ENCODE assay signal across 26 cellular contexts in the genomic region with DNA sequence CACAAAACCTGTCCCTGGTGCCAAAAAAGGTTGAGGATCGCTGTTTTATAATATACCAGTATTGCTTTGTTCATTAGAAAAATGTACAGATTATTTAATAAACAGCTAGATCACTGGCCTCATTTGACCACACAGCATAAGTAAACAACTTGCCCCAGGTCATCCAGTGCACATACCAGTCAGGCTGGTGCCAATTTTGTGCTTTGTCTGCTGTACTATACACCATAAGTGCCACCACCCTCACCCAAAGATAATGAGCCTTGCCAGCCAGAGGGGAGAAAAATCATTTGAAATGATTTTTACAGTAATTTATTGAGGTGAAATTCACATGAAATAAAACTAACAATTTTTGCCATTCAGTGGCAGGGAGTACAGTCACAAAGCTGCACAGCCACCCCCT.
"Had no signal": no experiment of that assay in that cellular context is flagged by ENCODE, and none has a peak within 500 bp of the region (broad histone marks: within the 10 kb centered on the region; RNA-seq: fewer than 3 reads in every experiment).

No MANE protein-coding gene starts in this region.

- H3K4me1 Mint-ChIP-seq: memory B cell had no signal

- H3K27me3 Mint-ChIP-seq: activated CD4-positive, alpha-beta T cell treated with anti-CD3 and anti-CD28 coated beads, Interleukin-2, amount 10 ng/mL, durations not matched to agents 24 days and 14 days; activated naive CD8-positive, alpha-beta T cell treated with anti-CD3 and anti-CD28 coated beads for 36 hours had no signal

- ATAC-seq: activated CD4-positive, CD25-positive, alpha-beta regulatory T cell treated with anti-CD3 and anti-CD28 coated beads, Interleukin-2, amount 50 U/mL, for 24 hours; body of pancreas; gastrocnemius medialis; left cardiac atrium; natural killer cell treated with Interleukin-12 subunit alpha and Interleukin-12 subunit beta and Interleukin-15 and Interleukin-18, amount 100 ng/mL, for 72 hours had no signal

- H3K4me1 ChIP-seq: body of pancreas, gastrocnemius medialis had no signal

- H3K36me3 ChIP-seq: adrenal gland, gastrocnemius medialis, right atrium auricular region, thoracic aorta had no signal

- H3K27ac Mint-ChIP-seq: activated CD4-positive, alpha-beta memory T cell treated with anti-CD3 and anti-CD28 coated beads for 36 hours; activated CD4-positive, alpha-beta T cell treated with anti-CD3 and anti-CD28 coated beads, Interleukin-2, amount 10 ng/mL, durations not matched to agents 24 days and 14 days; activated naive CD4-positive, alpha-beta T cell treated with anti-CD3 and anti-CD28 coated beads for 36 hours; activated naive CD8-positive, alpha-beta T cell treated with anti-CD3 and anti-CD28 coated beads for 36 hours; activated T-helper 1 cell treated with anti-CD3 and anti-CD28 coated beads, Interleukin-12 subunit alpha, Interleukin-12 subunit beta, Interleukin-2, Interleukin-4 antibody, amounts not matched to agents 30 ng/mL and 10 ng/mL and 1 ng/mL, durations not matched to agents 14 hours and 24 hours and 36 hours; memory B cell; natural killer cell treated with Interleukin-12 subunit alpha and Interleukin-12 subunit beta and Interleukin-15 and Interleukin-18, amount 100 ng/mL, for 72 hours had no signal

- H3K4me3 Mint-ChIP-seq: activated CD4-positive, alpha-beta memory T cell treated with anti-CD3 and anti-CD28 coated beads for 36 hours; activated CD4-positive, alpha-beta T cell treated with anti-CD3 and anti-CD28 coated beads, Interleukin-2, amount 10 ng/mL, durations not matched to agents 24 days and 14 days; activated naive CD4-positive, alpha-beta T cell treated with anti-CD3 and anti-CD28 coated beads for 36 hours; activated naive CD8-positive, alpha-beta T cell treated with anti-CD3 and anti-CD28 coated beads for 36 hours; activated T-helper 1 cell treated with anti-CD3 and anti-CD28 coated beads, Interleukin-12 subunit alpha, Interleukin-12 subunit beta, Interleukin-2, Interleukin-4 antibody, amounts not matched to agents 30 ng/mL and 10 ng/mL and 1 ng/mL, durations not matched to agents 14 hours and 24 hours and 36 hours; memory B cell; natural killer cell treated with Interleukin-12 subunit alpha and Interleukin-12 subunit beta and Interleukin-15 and Interleukin-18, amount 100 ng/mL, for 72 hours had no signal

- DNase-seq: activated CD4-positive, alpha-beta memory T cell treated with anti-CD3 and anti-CD28 coated beads for 36 hours; activated CD4-positive, alpha-beta T cell treated with anti-CD3 and anti-CD28 coated beads, Interleukin-2, amount 10 ng/mL, durations not matched to agents 24 days and 14 days; activated CD8-positive, alpha-beta memory T cell treated with anti-CD3 and anti-CD28 coated beads, Interleukin-2, amount 50 U/mL, for 4 hours; activated effector memory CD4-positive, alpha-beta T cell treated with anti-CD3 and anti-CD28 coated beads, Interleukin-2, amount 50 U/mL, for 16 hours; activated naive CD4-positive, alpha-beta T cell treated with anti-CD3 and anti-CD28 coated beads for 36 hours; activated naive CD8-positive, alpha-beta T cell treated with anti-CD3 and anti-CD28 coated beads for 36 hours; activated T-cell treated with anti-CD3 and anti-CD28 coated beads, Interleukin-2, amount 50 U/mL, for 1 hour; adrenal gland; aorta; body of pancreas; dermis blood vessel endothelial cell; effector CD4-positive, alpha-beta T cell; gastrocnemius medialis; hippocampal formation; left cardiac atrium; stimulated activated CD4-positive, alpha-beta T cell treated with anti-CD3 and anti-CD28 coated beads, Interleukin-15, amount 100 ng/mL, for 24 hours; stimulated activated CD4-positive, alpha-beta T cell treated with anti-CD3 and anti-CD28 coated beads, Interleukin-2, amount 100 ng/mL, for 24 hours; stimulated activated naive CD4-positive, alpha-beta T cell; trophoblast cell had no signal

- H3K36me3 Mint-ChIP-seq: activated CD4-positive, alpha-beta memory T cell treated with anti-CD3 and anti-CD28 coated beads for 36 hours; activated naive CD8-positive, alpha-beta T cell treated with anti-CD3 and anti-CD28 coated beads for 36 hours; memory B cell; natural killer cell treated with Interleukin-12 subunit alpha and Interleukin-12 subunit beta and Interleukin-15 and Interleukin-18, amount 100 ng/mL, for 72 hours had no signal

- H3K4me3 ChIP-seq: adrenal gland, body of pancreas, gastrocnemius medialis, right atrium auricular region, thoracic aorta had no signal

- H3K27ac ChIP-seq: body of pancreas, gastrocnemius medialis, VCaP had no signal

- H3K9me3 Mint-ChIP-seq: activated CD4-positive, alpha-beta memory T cell treated with anti-CD3 and anti-CD28 coated beads for 36 hours; activated CD4-positive, alpha-beta T cell treated with anti-CD3 and anti-CD28 coated beads, Interleukin-2, amount 10 ng/mL, durations not matched to agents 24 days and 14 days; activated naive CD4-positive, alpha-beta T cell treated with anti-CD3 and anti-CD28 coated beads for 36 hours; activated naive CD8-positive, alpha-beta T cell treated with anti-CD3 and anti-CD28 coated beads for 36 hours; activated T-helper 1 cell treated with anti-CD3 and anti-CD28 coated beads, Interleukin-12 subunit alpha, Interleukin-12 subunit beta, Interleukin-2, Interleukin-4 antibody, amounts not matched to agents 30 ng/mL and 10 ng/mL and 1 ng/mL, durations not matched to agents 14 hours and 24 hours and 36 hours; memory B cell; natural killer cell treated with Interleukin-12 subunit alpha and Interleukin-12 subunit beta and Interleukin-15 and Interleukin-18, amount 100 ng/mL, for 72 hours had no signal

- H3K9me3 ChIP-seq: adrenal gland, body of pancreas, gastrocnemius medialis, right atrium auricular region, thoracic aorta had no signal

- H3K27me3 ChIP-seq: adrenal gland, body of pancreas, gastrocnemius medialis, right atrium auricular region had no signal
